2 cellular contexts compared by ENCODE assay signal in genomic region chr11:65366340-65366773, GRCh38.
TF ChIP-seq lines count a peak whose summit lies in the region.

No MANE protein-coding gene starts in this region.

TF ChIP-seq in IMR-90, 13 proteins besides CTCF, POLR2A, EP300 and RAD21:
- no peak for TF ChIP-seq MXI1 (IDR thresholded peaks at IDR 0.05; ENCODE audit: borderline replicate concordance, low read depth, low read length)
- TF ChIP-seq SMC3 (IDR thresholded peaks at IDR 0.05; ENCODE audit: low read depth, low read length): peak; percentile 72

TF ChIP-seq in K562, 482 proteins besides CTCF, POLR2A, EP300 and RAD21 (continues in another document):
- TF ChIP-seq ZBTB8A (IDR thresholded peaks at IDR 0.05; ENCODE audit: partially characterized antibody): no peak
- TF ChIP-seq BCOR (IDR thresholded peaks at IDR 0.05): no peak
- TF ChIP-seq MYNN (IDR thresholded peaks at IDR 0.05): no peak
- no peak for TF ChIP-seq MYNN (CRISPR knock-in tag; IDR thresholded peaks at IDR 0.05)
- no peak for TF ChIP-seq SPI1 (IDR thresholded peaks at IDR 0.05; ENCODE audit: borderline replicate concordance, low read depth, low read length)
- no peak for TF ChIP-seq FOS (IDR thresholded peaks at IDR 0.05; ENCODE audit: extremely low read depth, insufficient read length)
- TF ChIP-seq ELF2 (CRISPR knock-in tag; IDR thresholded peaks at IDR 0.05): no peak
- TF ChIP-seq DEAF1 (CRISPR knock-in tag; IDR thresholded peaks at IDR 0.05): peak; percentile 85
- TF ChIP-seq SMAD3 (CRISPR knock-in tag; conservative IDR thresholded peaks at IDR 0.05): no peak
- no peak for TF ChIP-seq ZNF184 (CRISPR knock-in tag; IDR thresholded peaks at IDR 0.05)
- TF ChIP-seq ZNF830 (CRISPR knock-in tag; IDR thresholded peaks at IDR 0.05): no peak
- TF ChIP-seq PRPF4 (IDR thresholded peaks at IDR 0.05; ENCODE audit: insufficient read depth, low read depth, low read length, poor library complexity, severe bottlenecking): no peak
- TF ChIP-seq PATZ1 (CRISPR knock-in tag; IDR thresholded peaks at IDR 0.05; ENCODE audit: borderline replicate concordance): no peak
- TF ChIP-seq RUNX1 (IDR thresholded peaks at IDR 0.05; ENCODE audit: low read depth): no peak
- TF ChIP-seq NR4A1 (CRISPR knock-in tag; IDR thresholded peaks at IDR 0.05): no peak
- no peak for TF ChIP-seq NR4A1 (tag; IDR thresholded peaks at IDR 0.05)
- no peak for TF ChIP-seq HBP1 (CRISPR knock-in tag; IDR thresholded peaks at IDR 0.05)
- TF ChIP-seq PRDM10 (IDR thresholded peaks at IDR 0.05; ENCODE audit: partially characterized antibody): peak; percentile 32
- TF ChIP-seq ZBTB17 (CRISPR knock-in tag; IDR thresholded peaks at IDR 0.05): no peak
- no peak for TF ChIP-seq PTRF (tag; IDR thresholded peaks at IDR 0.05)
- no peak for TF ChIP-seq MCM3 (IDR thresholded peaks at IDR 0.05)
- no peak for TF ChIP-seq SIN3A (IDR thresholded peaks at IDR 0.05; ENCODE audit: borderline replicate concordance in 2 of 2, control insufficient read depth in 1 of 2, low read depth in 2 of 2, low read length in 2 of 2)
- no peak for TF ChIP-seq ZNF274 (IDR thresholded peaks at IDR 0.05; ENCODE audit: borderline replicate concordance, low read depth, low read length)
- no peak for TF ChIP-seq NR0B1 (IDR thresholded peaks at IDR 0.05; ENCODE audit: partially characterized antibody)
- no peak for TF ChIP-seq SNRNP70 (optimal IDR thresholded peaks at IDR 0.05; ENCODE audit: low read depth, low read length)
- peak; percentile 90 for TF ChIP-seq BRD9 (IDR thresholded peaks at IDR 0.05; ENCODE audit: low read depth, partially characterized antibody)
- TF ChIP-seq NFIC (IDR thresholded peaks at IDR 0.05): 0 out of 2 replicates have a peak, but pooled peaks have one; percentile 13
- TF ChIP-seq CUX1 (CRISPR knock-in tag; IDR thresholded peaks at IDR 0.05): no peak
- no peak for TF ChIP-seq BCLAF1 (IDR thresholded peaks at IDR 0.05; ENCODE audit: borderline replicate concordance in 1 of 2, control insufficient read depth in 1 of 2, low read depth in 2 of 2, low read length in 1 of 2)
- no peak for TF ChIP-seq TEAD2 (tag; IDR thresholded peaks at IDR 0.05)
- no peak for TF ChIP-seq CCAR2 (IDR thresholded peaks at IDR 0.05; ENCODE audit: low read depth, low read length)
- no peak for TF ChIP-seq IRF2 (CRISPR knock-in tag; IDR thresholded peaks at IDR 0.05)
- no peak for TF ChIP-seq GABPA (tag; conservative IDR thresholded peaks at IDR 0.05; ENCODE audit: low read depth)
- TF ChIP-seq ZNF592 (IDR thresholded peaks at IDR 0.05): no peak
- TF ChIP-seq JUN (IDR thresholded peaks at IDR 0.05; ENCODE audit: borderline replicate concordance, low read depth, low read length): peak; percentile 6; the same call in 1 of the 2 replicates
- TF ChIP-seq JUN (CRISPR knock-in tag; IDR thresholded peaks at IDR 0.05; ENCODE audit: borderline replicate concordance): no peak
- TF ChIP-seq XRCC3 (IDR thresholded peaks at IDR 0.05): no peak
